14 cellular contexts compared by ENCODE assay signal in the genomic region with DNA sequence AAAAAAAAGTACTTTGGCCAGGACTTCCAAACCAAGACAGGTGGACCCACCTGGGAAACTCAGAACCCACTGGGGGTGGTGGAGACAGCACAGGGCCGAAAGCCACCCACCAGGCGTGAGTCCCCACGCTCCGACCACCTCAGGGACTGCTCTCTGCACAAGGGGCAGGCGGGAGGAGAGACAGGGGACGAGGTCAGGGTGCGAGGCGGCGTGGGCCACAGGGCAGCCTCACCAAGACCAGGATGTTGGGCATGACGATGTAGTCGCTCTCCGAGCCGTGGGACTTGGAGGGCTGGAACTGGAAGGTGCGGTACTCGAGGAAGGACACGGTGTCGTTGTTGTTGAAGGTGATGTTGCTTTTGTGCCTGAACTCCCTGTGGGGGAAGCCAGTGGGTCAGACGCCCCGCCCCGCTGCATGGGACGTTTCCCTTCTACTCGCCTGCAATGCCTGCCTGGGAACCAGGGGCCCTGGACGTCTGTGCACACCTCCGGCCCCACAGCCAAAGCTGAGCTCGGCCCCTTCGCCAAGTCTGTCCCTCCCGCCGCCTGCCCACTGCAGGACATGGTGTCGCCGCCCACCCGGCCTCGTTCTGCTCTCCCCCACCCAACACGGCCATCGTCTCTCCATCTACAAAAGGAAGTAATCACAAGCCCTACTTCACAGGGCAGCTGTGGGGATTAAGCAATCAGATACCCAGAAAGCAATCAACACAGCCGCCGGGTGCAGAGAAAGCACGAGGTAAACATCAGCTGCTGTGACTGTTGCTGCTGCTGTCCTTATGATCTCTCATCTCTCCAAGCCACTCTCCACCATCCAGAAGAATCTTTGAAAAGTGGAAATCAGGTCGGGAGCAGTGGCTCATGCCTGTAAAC. TPM values are rescaled to one million over a fixed set of nuclear protein-coding genes. Genes with fewer than 3 reads are reported as not detected.
A peak's percentile ranks its signal among the peaks of the same experiment; 100 is the strongest.
DNase-seq lines count a peak whose midpoint lies in the region; FAIRE-seq and TF ChIP-seq lines count a peak whose summit lies in the region.
"Had no signal": no experiment of that assay in that cellular context is flagged by ENCODE, and none has a peak within 500 bp of the region (broad histone marks: within the 10 kb centered on the region; RNA-seq: fewer than 3 reads in every experiment).

No MANE protein-coding gene starts in this region.

- no peaks in the 10 kb centered on the region for H3K4me1 ChIP-seq in small intestine (ENCODE audit: control insufficient read depth in 2 of 2, insufficient read depth in 1 of 2, low read depth in 1 of 2, low read length in 1 of 2)
- no peaks in the 10 kb centered on the region for H3K4me1 ChIP-seq in CD8-positive, alpha-beta memory T cell (ENCODE audit: insufficient read depth, low read length)
- H3K4me1 ChIP-seq: A549, tibial artery had no signal

- in situ Hi-C loops in G401 (cut with HindIII; ENCODE audit: low sequenced_read_pairs) = no loop called here

- WGBS in small intestine, 3 donors = 71 to 74% (median 73%) methylated on average over 37 to 38 of the region's 38 CpGs

- no peaks in the 10 kb centered on the region for H3K27me3 ChIP-seq in small intestine (ENCODE audit: control insufficient read depth in 2 of 2, insufficient read depth in 2 of 2, low read length in 2 of 2)
- H3K27me3 ChIP-seq in CD8-positive, alpha-beta memory T cell (ENCODE audit: insufficient read depth, low read length, poor library complexity, severe bottlenecking) = no peaks in the 10 kb centered on the region
- H3K27me3 ChIP-seq: tibial artery had no signal

- POLR2A ChIA-PET in CD8-positive, alpha-beta memory T cell (lab: Charles Lee) = no interaction called here

- H3K4me3 ChIP-seq in fibroblast of villous mesenchyme (ENCODE audit: low read depth, low read length) (no peak overlapping the region), small intestine (ENCODE audit: low read depth in 1 of 2, low read length in 2 of 2) (no peak overlapping the region)
- H3K4me3 ChIP-seq in CD8-positive, alpha-beta memory T cell (ENCODE audit: low read length) = no peak overlapping the region
- H3K4me3 ChIP-seq: A549, tibial artery had no signal

- no peak overlapping the region for H3K27ac Mint-ChIP-seq in CD8-positive, alpha-beta memory T cell
- H3K27ac Mint-ChIP-seq: HFFc6, IgD-negative memory B cell had no signal

- CTCF ChIA-PET in CD8-positive, alpha-beta memory T cell (lab: Charles Lee) = no interaction called here

- no peak for FAIRE-seq in small intestine (lab: Jason Lieb, UNC)
- FAIRE-seq: A549 had no signal

- TF ChIP-seq CTCF in fibroblast of villous mesenchyme (IDR thresholded peaks at IDR 0.05; ENCODE audit: insufficient read depth, low read depth, low read length) = no peak

- no peaks in the 10 kb centered on the region for H3K27me3 Mint-ChIP-seq in CD8-positive, alpha-beta memory T cell
- H3K27me3 Mint-ChIP-seq: IgD-negative memory B cell had no signal

- no peak overlapping the region for H3K27ac ChIP-seq in small intestine (ENCODE audit: low read depth in 1 of 2, low read length in 1 of 2)
- no peak overlapping the region for H3K27ac ChIP-seq in CD8-positive, alpha-beta memory T cell (ENCODE audit: low read depth, low read length)
- H3K27ac ChIP-seq: A549, epithelial cell of prostate, tibial artery had no signal

- H3K36me3 ChIP-seq in small intestine (ENCODE audit: control insufficient read depth in 2 of 2, insufficient read depth in 2 of 2, low read length in 2 of 2) = peaks cover 0 to 15% of the 10 kb centered on the region in 2 donors
- H3K36me3 ChIP-seq in CD8-positive, alpha-beta memory T cell (ENCODE audit: insufficient read depth, low read length) = no peaks in the 10 kb centered on the region

- H3K9me3 ChIP-seq in small intestine (ENCODE audit: control insufficient read depth, low read depth) = no peaks in the 10 kb centered on the region
- H3K9me3 ChIP-seq in CD8-positive, alpha-beta memory T cell (ENCODE audit: low read length) = no peaks in the 10 kb centered on the region
- H3K9me3 ChIP-seq: A549, tibial artery had no signal

- H3K36me3 Mint-ChIP-seq in CD8-positive, alpha-beta memory T cell = peaks cover 1 to 6% (median 6%) of the 10 kb centered on the region in 3 donors

- no peak overlapping the region for H3K4me3 Mint-ChIP-seq in CD8-positive, alpha-beta memory T cell
- H3K4me3 Mint-ChIP-seq: HFFc6 had no signal

- no peaks in the 10 kb centered on the region for H3K4me1 Mint-ChIP-seq in CD8-positive, alpha-beta memory T cell
- H3K4me1 Mint-ChIP-seq: IgD-negative memory B cell had no signal

- H3K9me3 Mint-ChIP-seq in CD8-positive, alpha-beta memory T cell = no peaks in the 10 kb centered on the region
- H3K9me3 Mint-ChIP-seq: HFFc6, IgD-negative memory B cell had no signal

- peak; percentile 39 for DNase-seq in NCI-H2171 treated with DMSO at 0.1 percent for 48 hours (lab: John Stamatoyannopoulos, UW)
- DNase-seq in NCI-H2171 (lab: John Stamatoyannopoulos, UW) = no peak
- DNase-seq in NCI-H748 (lab: John Stamatoyannopoulos, UW; ENCODE audit: unreplicated experiment) = peak; percentile 51
- DNase-seq in fibroblast of villous mesenchyme (ENCODE audit: low read depth) = peak; percentile 83
- DNase-seq in small intestine = peak; percentile 37
- DNase-seq in G401 (ENCODE audit: low spot score) = no peak
- DNase-seq in mucosa of gallbladder (ENCODE audit: low spot score) = no peak
- no peak for DNase-seq in CD8-positive, alpha-beta memory T cell
- DNase-seq: activated T-cell treated with anti-CD3 and anti-CD28 coated beads, Interleukin-2, amount 50 U/mL, for 48 hours; HFFc6 had no signal

RNA-seq across cellular contexts. Expression of a gene that starts 48.7 kb away (rescaled TPM):
- 22.5 and 28.5 TPM in 2 replicates for total RNA-seq in fibroblast of villous mesenchyme
- 100 to 1,000 TPM in 2 of 3 donors, 10 to 100 TPM in 1; 41.9 to 230 (median 181) TPM for polyA plus RNA-seq in small intestine
- 106 and 107 TPM in 2 replicates for total RNA-seq in G401 (2014; rRNA removed; shearing (Covaris generic))
- 102 TPM for total RNA-seq in mucosa of gallbladder
- total RNA-seq in CD8-positive, alpha-beta memory T cell = 10 to 100 TPM; 20.4 to 21.6 TPM
- polyA plus RNA-seq in CD8-positive, alpha-beta memory T cell = 3.6 TPM

Comparison
In these comparisons a context has a peak if more than half of its experiments do, and no peak if none do; other contexts are left out.
1. DNase-seq: peak in NCI-H2171 treated with DMSO at 0.1 percent for 48 hours (single experiment), NCI-H748 (single experiment), fibroblast of villous mesenchyme (single experiment) and small intestine (single experiment); none in NCI-H2171 (single experiment), G401 (single experiment), mucosa of gallbladder (single experiment) and CD8-positive, alpha-beta memory T cell (0 of 5).